20 cellular contexts compared by ENCODE assay signal in the genomic region with DNA sequence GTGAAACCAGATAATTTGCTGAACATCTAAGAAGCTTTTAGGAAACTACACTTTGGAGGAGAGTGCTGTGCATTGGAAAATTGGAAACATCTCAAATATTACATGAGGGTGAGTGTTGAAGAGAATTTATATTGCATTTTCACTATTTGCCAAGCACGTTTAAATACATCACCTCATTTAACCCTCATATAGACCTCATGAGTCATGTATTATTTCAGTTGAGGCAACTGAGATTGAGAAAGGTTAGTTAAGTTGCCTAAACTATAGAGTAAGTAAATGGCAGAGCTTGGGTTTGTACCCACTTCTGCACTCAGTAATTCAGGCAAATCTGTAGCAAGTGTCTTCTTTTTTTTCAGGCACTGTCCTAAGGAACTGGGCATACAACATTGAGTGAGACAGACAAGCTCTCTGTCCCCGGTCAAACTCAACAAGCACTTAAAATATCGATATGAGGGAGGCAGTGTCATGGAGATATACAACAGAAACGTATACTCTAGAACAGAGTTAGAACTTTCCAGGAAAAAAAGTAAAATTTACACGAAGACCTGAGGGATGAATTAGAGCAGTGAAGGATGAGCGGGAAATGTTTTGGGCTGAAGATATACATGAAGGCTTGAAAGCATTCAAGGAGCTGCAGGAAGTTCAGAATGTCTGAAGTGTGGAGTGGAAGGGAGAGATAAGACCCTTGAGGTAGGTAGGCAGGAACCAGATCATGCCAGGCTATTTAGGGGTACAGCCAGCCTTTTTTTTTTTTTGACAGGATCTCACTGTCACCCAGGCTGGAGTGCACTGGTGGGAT.
DNase-seq lines count a peak whose midpoint lies in the region; ATAC-seq and TF ChIP-seq lines count a peak whose summit lies in the region.
"Had no signal": no experiment of that assay in that cellular context is flagged by ENCODE, and none has a peak within 500 bp of the region (broad histone marks: within the 10 kb centered on the region; RNA-seq: fewer than 3 reads in every experiment).

No MANE protein-coding gene starts in this region.

- H3K4me1 Mint-ChIP-seq in activated naive CD8-positive, alpha-beta T cell (ENCODE audit: low read depth) = peaks cover 35% of the 10 kb centered on the region
- peaks cover 33% of the 10 kb centered on the region for H3K4me1 Mint-ChIP-seq in activated naive CD8-positive, alpha-beta T cell treated with anti-CD3 and anti-CD28 coated beads, Interleukin-2, amount 50 U/mL, for 24 hours

- peak overlapping the region; percentile 11 for H3K4me3 Mint-ChIP-seq in activated naive CD8-positive, alpha-beta T cell
- H3K4me3 Mint-ChIP-seq in activated naive CD8-positive, alpha-beta T cell treated with anti-CD3 and anti-CD28 coated beads, Interleukin-2, amount 50 U/mL, for 24 hours = no peak overlapping the region
- H3K4me3 Mint-ChIP-seq: activated CD4-positive, alpha-beta memory T cell treated with anti-CD3 and anti-CD28 coated beads for 36 hours; endodermal cell had no signal

- H3K4me3 ChIP-seq in epithelial cell of esophagus (ENCODE audit: low read length) = no peak overlapping the region
- H3K4me3 ChIP-seq in skeletal muscle cell (ENCODE audit: low read depth, low read length) = no peak overlapping the region
- H3K4me3 ChIP-seq: adrenal gland, SJSA1 had no signal

- no peak for ATAC-seq in activated naive CD8-positive, alpha-beta T cell treated with anti-CD3 and anti-CD28 coated beads, Interleukin-2, amount 50 U/mL, for 24 hours
- ATAC-seq in HG02970 (IDR thresholded peaks at IDR 0.05; ENCODE audit: low FRiP score, unreplicated experiment) (no peak), GM18502 (IDR thresholded peaks at IDR 0.05; ENCODE audit: poor library complexity, unreplicated experiment) (no peak)
- ATAC-seq: activated T-cell treated with anti-CD3 and anti-CD28 coated beads, Interleukin-2, amount 50 U/mL, for 4 hours had no signal

- peaks cover 2% of the 10 kb centered on the region for H3K36me3 Mint-ChIP-seq in activated naive CD8-positive, alpha-beta T cell
- peaks cover 6% of the 10 kb centered on the region for H3K36me3 Mint-ChIP-seq in activated naive CD8-positive, alpha-beta T cell treated with anti-CD3 and anti-CD28 coated beads, Interleukin-2, amount 50 U/mL, for 24 hours (ENCODE audit: low read depth)
- H3K36me3 Mint-ChIP-seq: activated CD4-positive, alpha-beta memory T cell treated with anti-CD3 and anti-CD28 coated beads for 36 hours; immature natural killer cell; memory B cell had no signal

- no peak for TF ChIP-seq CTCF in epithelial cell of esophagus (IDR thresholded peaks at IDR 0.05; ENCODE audit: insufficient read depth, low read depth, low read length, missing control alignments)

- no peaks in the 10 kb centered on the region for H3K9me3 Mint-ChIP-seq in activated naive CD8-positive, alpha-beta T cell (ENCODE audit: low read depth)
- H3K9me3 Mint-ChIP-seq in activated naive CD8-positive, alpha-beta T cell treated with anti-CD3 and anti-CD28 coated beads, Interleukin-2, amount 50 U/mL, for 24 hours = no peaks in the 10 kb centered on the region
- H3K9me3 Mint-ChIP-seq: activated CD4-positive, alpha-beta memory T cell treated with anti-CD3 and anti-CD28 coated beads for 36 hours; activated T-cell treated with anti-CD3 and anti-CD28 coated beads, Interleukin-2, amount 50 U/mL, for 4 hours; central memory CD8-positive, alpha-beta T cell; immature natural killer cell had no signal

- no peak for DNase-seq in activated naive CD8-positive, alpha-beta T cell treated with anti-CD3 and anti-CD28 coated beads, Interleukin-2, amount 50 U/mL, for 24 hours
- DNase-seq in OCI-M2 (lab: John Stamatoyannopoulos, UW; ENCODE audit: unreplicated experiment) (peak; percentile 8), epithelial cell of esophagus (ENCODE audit: low read depth) (peak; percentile 62), skeletal muscle cell (ENCODE audit: low read depth) (peak; percentile 28), kidney glomerular epithelial cell (lab: John Stamatoyannopoulos, UW) (no peak)
- DNase-seq: activated CD4-positive, alpha-beta memory T cell treated with anti-CD3 and anti-CD28 coated beads for 36 hours; activated T-cell treated with anti-CD3 and anti-CD28 coated beads, Interleukin-2, amount 50 U/mL, for 4 hours; adrenal gland; COR-L47; endodermal cell; H7; immature natural killer cell; NCI-H1930; NCI-H524 had no signal

- H3K27ac Mint-ChIP-seq in activated naive CD8-positive, alpha-beta T cell = no peak overlapping the region
- H3K27ac Mint-ChIP-seq in activated naive CD8-positive, alpha-beta T cell treated with anti-CD3 and anti-CD28 coated beads, Interleukin-2, amount 50 U/mL, for 24 hours = no peak overlapping the region
- H3K27ac Mint-ChIP-seq: activated CD4-positive, alpha-beta memory T cell treated with anti-CD3 and anti-CD28 coated beads for 36 hours; endodermal cell; memory B cell had no signal

- no peaks in the 10 kb centered on the region for H3K27me3 Mint-ChIP-seq in activated naive CD8-positive, alpha-beta T cell
- no peaks in the 10 kb centered on the region for H3K27me3 Mint-ChIP-seq in activated naive CD8-positive, alpha-beta T cell treated with anti-CD3 and anti-CD28 coated beads, Interleukin-2, amount 50 U/mL, for 24 hours
- H3K27me3 Mint-ChIP-seq: activated CD4-positive, alpha-beta memory T cell treated with anti-CD3 and anti-CD28 coated beads for 36 hours; central memory CD8-positive, alpha-beta T cell had no signal

Comparison
In these comparisons a context has a peak if more than half of its experiments do, and no peak if none do; other contexts are left out.
1. DNase-seq: peak in OCI-M2 (single experiment), epithelial cell of esophagus (single experiment) and skeletal muscle cell (single experiment); none in activated naive CD8-positive, alpha-beta T cell treated with anti-CD3 and anti-CD28 coated beads, Interleukin-2, amount 50 U/mL, for 24 hours (single experiment) and kidney glomerular epithelial cell (single experiment).